In genomic region chr7:5661941-5662340, GRCh38 we compare ENCODE assay signal across 13 cellular contexts.
A peak's percentile ranks its signal among the peaks of the same experiment; 100 is the strongest.
DNase-seq lines count a peak whose midpoint lies in the region; ATAC-seq and TF ChIP-seq lines count a peak whose summit lies in the region.
"Had no signal": no experiment of that assay in that cellular context is flagged by ENCODE, and none has a peak within 500 bp of the region (broad histone marks: within the 10 kb centered on the region; RNA-seq: fewer than 3 reads in every experiment).

No MANE protein-coding gene starts in this region.

- peaks cover 15% of the 10 kb centered on the region for H3K4me1 Mint-ChIP-seq in activated naive CD8-positive, alpha-beta T cell treated with anti-CD3 and anti-CD28 coated beads, Interleukin-2, amount 50 U/mL, for 24 hours

- no peaks in the 10 kb centered on the region for H3K4me1 ChIP-seq in osteoblast (ENCODE audit: insufficient read depth, low read length)

- DNase-seq in COLO829 (ENCODE audit: low spot score), result peak; percentile 57
- peak; percentile 42 to 67 for DNase-seq in Kasumi-1 (lab: John Stamatoyannopoulos, UW)
- no peak for DNase-seq in activated naive CD8-positive, alpha-beta T cell treated with anti-CD3 and anti-CD28 coated beads, Interleukin-2, amount 50 U/mL, for 24 hours
- DNase-seq in myocyte (ENCODE audit: low read depth), result peak; percentile 70
- DNase-seq in NCI-H1694 treated with DMSO at 0.1 percent for 48 hours (lab: John Stamatoyannopoulos, UW), result no peak
- DNase-seq in osteoblast (ENCODE audit: insufficient read length, low spot score, missing footprints), result no peak
- DNase-seq: EL, GM23248, KG1, retina had no signal

- no peak overlapping the region for H3K4me2 ChIP-seq in osteoblast (ENCODE audit: insufficient read depth, low read length)

- H2AFZ ChIP-seq in osteoblast (ENCODE audit: low read length), result no peak overlapping the region
- H2AFZ ChIP-seq: GM23248 had no signal

- H3K4me3 Mint-ChIP-seq in activated naive CD8-positive, alpha-beta T cell treated with anti-CD3 and anti-CD28 coated beads, Interleukin-2, amount 50 U/mL, for 24 hours, result no peak overlapping the region

- no peaks in the 10 kb centered on the region for H3K27me3 ChIP-seq in osteoblast (ENCODE audit: insufficient read depth, low read length)
- H3K27me3 ChIP-seq: suprapubic skin had no signal

- no peaks in the 10 kb centered on the region for H3K9me3 Mint-ChIP-seq in activated naive CD8-positive, alpha-beta T cell treated with anti-CD3 and anti-CD28 coated beads, Interleukin-2, amount 50 U/mL, for 24 hours

- no peaks in the 10 kb centered on the region for H3K27me3 Mint-ChIP-seq in activated naive CD8-positive, alpha-beta T cell treated with anti-CD3 and anti-CD28 coated beads, Interleukin-2, amount 50 U/mL, for 24 hours

- H3K36me3 Mint-ChIP-seq in activated naive CD8-positive, alpha-beta T cell treated with anti-CD3 and anti-CD28 coated beads, Interleukin-2, amount 50 U/mL, for 24 hours (ENCODE audit: low read depth), result peaks cover 17% of the 10 kb centered on the region

- peaks cover 15% of the 10 kb centered on the region for H4K20me1 ChIP-seq in osteoblast (ENCODE audit: insufficient read depth, low read length)

- ATAC-seq in activated naive CD8-positive, alpha-beta T cell treated with anti-CD3 and anti-CD28 coated beads, Interleukin-2, amount 50 U/mL, for 24 hours, result peak; percentile 29
- ATAC-seq in GM18858 (IDR thresholded peaks at IDR 0.05; ENCODE audit: unreplicated experiment) (no peak), GM18867 (IDR thresholded peaks at IDR 0.05; ENCODE audit: unreplicated experiment) (no peak)

- no peak overlapping the region for H3K4me3 ChIP-seq in osteoblast (ENCODE audit: insufficient read depth, low read length)
- H3K4me3 ChIP-seq: GM23248, suprapubic skin had no signal

- H3K27ac ChIP-seq in osteoblast (ENCODE audit: low read depth, low read length), result no peak overlapping the region
- H3K27ac ChIP-seq: GM23248, suprapubic skin had no signal

- no peak for TF ChIP-seq CTCF in osteoblast (IDR thresholded peaks at IDR 0.05; ENCODE audit: extremely low read depth, low read depth, low read length)

- no peaks in the 10 kb centered on the region for H3K9me3 ChIP-seq in osteoblast (ENCODE audit: low read depth, low read length)
- H3K9me3 ChIP-seq: suprapubic skin had no signal

- peaks cover 17% of the 10 kb centered on the region for H3K36me3 ChIP-seq in osteoblast (ENCODE audit: insufficient read depth, low read length)

- peak overlapping the region; percentile 52 for H3K27ac Mint-ChIP-seq in activated naive CD8-positive, alpha-beta T cell treated with anti-CD3 and anti-CD28 coated beads, Interleukin-2, amount 50 U/mL, for 24 hours

- peaks cover 7% of the 10 kb centered on the region for H3K79me2 ChIP-seq in osteoblast (ENCODE audit: insufficient read depth, low read length)

Comparison
In these comparisons a context has a peak if more than half of its experiments do, and no peak if none do; other contexts are left out.
1. DNase-seq: peak in COLO829 (single experiment), Kasumi-1 (2 of 2) and myocyte (single experiment); none in activated naive CD8-positive, alpha-beta T cell treated with anti-CD3 and anti-CD28 coated beads, Interleukin-2, amount 50 U/mL, for 24 hours (single experiment), NCI-H1694 treated with DMSO at 0.1 percent for 48 hours (single experiment) and osteoblast (single experiment).